Comparison of ENCODE assay signal across 13 cellular contexts in the genomic region with DNA sequence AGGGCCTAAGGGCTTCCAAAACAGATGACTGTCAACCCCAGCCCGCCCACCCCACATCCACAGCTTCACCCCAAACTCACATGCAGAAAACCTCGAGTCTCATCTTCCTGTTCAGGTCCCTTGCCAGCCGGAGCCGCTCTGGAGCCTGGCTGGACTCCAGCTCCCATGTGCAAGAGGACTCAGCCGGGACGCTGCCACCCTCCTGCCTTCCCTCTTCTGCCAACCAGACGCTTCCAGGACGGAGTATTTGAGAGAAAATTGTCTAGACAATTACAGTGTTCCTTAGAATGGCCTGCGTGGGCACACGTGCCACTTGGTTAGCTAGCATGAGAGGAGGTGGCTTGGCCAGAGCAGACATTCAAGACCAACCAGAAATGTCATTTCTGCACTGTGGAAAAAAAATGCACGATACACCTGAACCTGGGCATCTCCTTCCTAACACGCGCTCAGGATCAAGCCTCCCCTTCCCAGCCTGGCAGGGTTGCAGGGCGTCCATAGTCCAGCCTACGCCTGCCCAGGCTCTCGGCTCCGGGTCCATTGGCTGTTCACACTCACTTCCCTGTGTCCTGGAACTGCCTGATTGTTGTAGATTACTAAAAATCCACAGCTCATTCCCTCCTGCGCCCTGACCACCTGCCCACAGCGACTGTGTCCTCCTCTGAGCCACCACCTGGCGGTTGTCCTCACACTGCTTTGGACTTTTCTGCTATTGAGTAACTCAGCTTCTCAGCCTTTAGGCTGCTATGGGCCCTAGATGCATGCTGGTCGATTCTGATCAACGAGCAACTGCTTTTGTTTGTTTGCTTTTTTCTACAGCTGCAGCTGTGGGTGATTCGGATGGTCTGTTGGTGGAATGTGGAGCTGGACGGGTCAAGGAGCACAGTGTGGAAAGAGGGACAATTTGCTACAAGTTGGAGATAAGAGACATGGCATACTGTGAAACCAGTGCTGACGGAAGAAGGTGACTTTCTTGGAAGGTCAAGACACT. TPM values are rescaled to one million over a fixed set of nuclear protein-coding genes. Genes with fewer than 3 reads are reported as not detected.
DNase-seq lines count a peak whose midpoint lies in the region; ATAC-seq, FAIRE-seq and TF ChIP-seq lines count a peak whose summit lies in the region.
"Had no signal": no experiment of that assay in that cellular context is flagged by ENCODE, and none has a peak within 500 bp of the region (broad histone marks: within the 10 kb centered on the region; RNA-seq: fewer than 3 reads in every experiment).

TSS of gene CLDN14 (minus strand) at position 708 of the 988 bp plus-strand sequence. CDS start 18,427 bp downstream, outside the sequence.

- TF ChIP-seq CTCF in A673 (conservative IDR thresholded peaks at IDR 0.05; ENCODE audit: low read depth, low read length) (no peak), HFFc6 (IDR thresholded peaks at IDR 0.05) (no peak), nephron progenitor cell (IDR thresholded peaks at IDR 0.05) (no peak)

- H3K27ac Mint-ChIP-seq in HFFc6: peak within 1 kb of the TSS; percentile 82
- H3K27ac Mint-ChIP-seq in nephron progenitor cell: peak within 1 kb of the TSS; percentile 29

- H3K27me3 Mint-ChIP-seq in HFFc6 (ENCODE audit: insufficient read depth) (no peaks in the 10 kb centered on the region; the same call in 1 of the 2 replicates), nephron progenitor cell (ENCODE audit: low read depth, poor library complexity) (peaks cover 15% of the 10 kb centered on the region)

- H3K4me1 ChIP-seq in A673 (ENCODE audit: insufficient read depth, low read length, poor library complexity, severe bottlenecking): peaks cover 19% of the 10 kb centered on the region
- H3K4me1 ChIP-seq: BLaER1 had no signal

- BruUV-seq in A673 (replicated peaks; lab: Mats Ljungman, UMichigan): no TSS peak

- POLR2A ChIA-PET in A673 (lab: Charles Lee; ENCODE audit: low non-redundant PET): no interaction called here

- H3K9me3 Mint-ChIP-seq in HFFc6: no peaks in the 10 kb centered on the region
- H3K9me3 Mint-ChIP-seq in nephron progenitor cell: no peaks in the 10 kb centered on the region

- H3K4me1 Mint-ChIP-seq in HFFc6 (ENCODE audit: low read depth) (peaks cover 34% of the 10 kb centered on the region), nephron progenitor cell (peaks cover 27% of the 10 kb centered on the region)

- FAIRE-seq in frontal cortex (lab: Jason Lieb, UNC): no peak

- no peak for ATAC-seq in GM18520 (IDR thresholded peaks at IDR 0.05; ENCODE audit: unreplicated experiment)

- CTCF ChIA-PET in A673 (lab: Charles Lee): interaction anchor here (0.6 to 1.0 kb wide), 4 partner anchors 60 to 315 kb away, joined by 3 to 4 read pairs (median 3); no protein-coding TSS in a partner anchor

- no peaks in the 10 kb centered on the region for H3K9me3 ChIP-seq in A673 (ENCODE audit: low read depth, low read length, poor library complexity, severe bottlenecking)
- H3K9me3 ChIP-seq: BLaER1, gastrocnemius medialis, neutrophil had no signal

- no peaks in the 10 kb centered on the region for H3K27me3 ChIP-seq in A673 (replicated peaks; ENCODE audit: insufficient read depth, low read depth, low read length, poor library complexity)
- H3K27me3 ChIP-seq: BLaER1, gastrocnemius medialis, neutrophil had no signal

- H3K4me3 ChIP-seq in A673 (ENCODE audit: low read depth, low read length, poor library complexity, severe bottlenecking): no peak within 1 kb of the TSS
- H3K4me3 ChIP-seq: BLaER1, gastrocnemius medialis had no signal

- H3K27ac ChIP-seq in A673 (ENCODE audit: low read depth, low read length, poor library complexity, severe bottlenecking): peak within 1 kb of the TSS; percentile 48
- H3K27ac ChIP-seq: BLaER1, gastrocnemius medialis, neutrophil had no signal

- H3K4me3 Mint-ChIP-seq in HFFc6 (peak within 1 kb of the TSS; percentile 85), nephron progenitor cell (no peak within 1 kb of the TSS)

- DNase-seq in A673 (ENCODE audit: low spot score): no peak
- DNase-seq in HFFc6: no peak
- peak; percentile 44 for DNase-seq in dermis blood vessel endothelial cell
- no peak for DNase-seq in nephron progenitor cell
- no peak for DNase-seq in activated CD4-positive, CD25-positive, alpha-beta regulatory T cell (lab: John Stamatoyannopoulos, UW)
- no peak for DNase-seq in activated T-cell treated with anti-CD3 and anti-CD28 coated beads for 4 hours
- DNase-seq in frontal cortex (ENCODE audit: low spot score in 2 of 2): no peak

- no peaks in the 10 kb centered on the region for H3K36me3 ChIP-seq in A673 (ENCODE audit: insufficient read depth, low read length, poor library complexity, severe bottlenecking)
- H3K36me3 ChIP-seq: BLaER1, gastrocnemius medialis, neutrophil had no signal

- H3K36me3 Mint-ChIP-seq in HFFc6 (ENCODE audit: low read depth) (no peaks in the 10 kb centered on the region), nephron progenitor cell (ENCODE audit: low read depth) (no peaks in the 10 kb centered on the region)

- intact Hi-C loops in A673 (cut with micrococcal nuclease; ENCODE audit: unreplicated experiment): no loop called here

RNA-seq across cellular contexts. Expression of gene CLDN14, which starts in this region (rescaled TPM):
- total RNA-seq in A673 (2021) (not detected in 2 replicates), dermis blood vessel endothelial cell (0.09 and 0.34 TPM in 2 replicates), frontal cortex (not detected)
- under 1 TPM in 2 of 6 experiments, not detected in 4; 0.14 to 0.17 TPM for total RNA-seq in HFFc6 (2021; fragmentation: NEBNext Ultra II Directional; extraction: Animal tissue kit (Norgen Biotek cat#: 25700))
- total RNA-seq: OCI-LY7; T-helper 2 cell treated with Interferon-gamma antibody and Interleukin-4, amounts not matched to agents 100 ng/mL and 5 ng/mL, for 36 hours had no signal

Comparison
In these comparisons a context has a peak if more than half of its experiments do, and no peak if none do; other contexts are left out.
1. Peak in DNase-seq in dermis blood vessel endothelial cell; RNA of the gene not detected or under 1 TPM.